Comparison of ENCODE assay signal across 1 cellular context in the genomic region with DNA sequence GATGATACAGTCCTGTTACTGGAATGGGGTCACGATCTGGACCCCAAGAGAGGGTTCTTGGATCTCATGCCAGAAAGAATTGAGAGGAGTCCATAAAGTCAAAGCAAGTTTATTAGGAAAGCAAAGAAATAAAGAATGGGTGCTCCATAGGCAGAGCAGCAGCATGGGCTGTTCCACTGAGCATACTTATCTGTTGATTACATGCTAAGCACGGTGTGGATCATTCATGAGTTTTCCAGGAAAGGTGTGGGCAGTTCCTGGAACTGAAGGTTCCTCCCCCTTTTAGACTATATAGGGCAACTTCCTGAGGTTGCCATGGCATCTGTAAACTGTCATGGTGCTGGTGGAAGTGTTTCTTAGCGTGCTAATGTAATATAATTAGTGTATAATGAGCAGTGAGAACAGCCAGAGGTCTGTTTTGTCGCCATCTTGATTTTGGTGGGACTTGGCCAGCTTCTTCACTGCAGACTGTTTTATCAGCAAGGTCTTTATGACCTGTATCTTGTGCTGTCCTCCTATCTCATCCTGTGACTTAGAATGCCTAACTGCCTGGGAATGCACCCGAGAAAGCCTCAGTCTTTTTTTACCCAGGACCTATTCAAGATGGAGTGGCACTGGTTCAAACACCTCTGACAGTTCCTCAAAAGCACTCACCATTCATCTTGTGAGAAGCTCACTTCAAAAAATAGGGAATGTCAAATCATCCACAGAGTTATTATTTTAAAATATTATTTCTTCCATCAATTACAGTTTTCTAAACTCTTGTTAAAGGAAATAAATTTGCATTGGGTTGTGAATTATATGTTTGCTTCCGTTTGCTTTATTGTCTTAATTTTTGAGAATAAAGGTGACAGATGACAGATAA.
TF ChIP-seq lines count a peak whose summit lies in the region.

No MANE protein-coding gene starts in this region.

TF ChIP-seq in K562, 482 proteins besides CTCF, POLR2A, EP300 and RAD21 (continued from another document and continues in another):
- TF ChIP-seq, protein P1, sequence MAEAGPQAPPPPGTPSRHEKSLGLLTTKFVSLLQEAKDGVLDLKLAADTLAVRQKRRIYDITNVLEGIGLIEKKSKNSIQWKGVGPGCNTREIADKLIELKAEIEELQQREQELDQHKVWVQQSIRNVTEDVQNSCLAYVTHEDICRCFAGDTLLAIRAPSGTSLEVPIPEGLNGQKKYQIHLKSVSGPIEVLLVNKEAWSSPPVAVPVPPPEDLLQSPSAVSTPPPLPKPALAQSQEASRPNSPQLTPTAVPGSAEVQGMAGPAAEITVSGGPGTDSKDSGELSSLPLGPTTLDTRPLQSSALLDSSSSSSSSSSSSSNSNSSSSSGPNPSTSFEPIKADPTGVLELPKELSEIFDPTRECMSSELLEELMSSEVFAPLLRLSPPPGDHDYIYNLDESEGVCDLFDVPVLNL (CRISPR knock-in tag; IDR thresholded peaks at IDR 0.05; ENCODE audit: low read depth), result no peak
- TF ChIP-seq, protein P2, sequence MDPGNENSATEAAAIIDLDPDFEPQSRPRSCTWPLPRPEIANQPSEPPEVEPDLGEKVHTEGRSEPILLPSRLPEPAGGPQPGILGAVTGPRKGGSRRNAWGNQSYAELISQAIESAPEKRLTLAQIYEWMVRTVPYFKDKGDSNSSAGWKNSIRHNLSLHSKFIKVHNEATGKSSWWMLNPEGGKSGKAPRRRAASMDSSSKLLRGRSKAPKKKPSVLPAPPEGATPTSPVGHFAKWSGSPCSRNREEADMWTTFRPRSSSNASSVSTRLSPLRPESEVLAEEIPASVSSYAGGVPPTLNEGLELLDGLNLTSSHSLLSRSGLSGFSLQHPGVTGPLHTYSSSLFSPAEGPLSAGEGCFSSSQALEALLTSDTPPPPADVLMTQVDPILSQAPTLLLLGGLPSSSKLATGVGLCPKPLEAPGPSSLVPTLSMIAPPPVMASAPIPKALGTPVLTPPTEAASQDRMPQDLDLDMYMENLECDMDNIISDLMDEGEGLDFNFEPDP (CRISPR knock-in tag; IDR thresholded peaks at IDR 0.05), result peak; percentile 97
- TF ChIP-seq CEBPG (CRISPR knock-in tag; IDR thresholded peaks at IDR 0.05) (no peak), CEBPG (tag; conservative IDR thresholded peaks at IDR 0.05 in 1 of 2, IDR thresholded peaks at IDR 0.05 in 1 of 2) (peak in 1 of 2 experiments; percentile 44; a peak in 2 of 4 replicates), PHF21A (IDR thresholded peaks at IDR 0.05; ENCODE audit: borderline replicate concordance, low read depth) (no peak), YY1 (IDR thresholded peaks at IDR 0.05; ENCODE audit: borderline replicate concordance in 1 of 3, control insufficient read depth in 1 of 3, extremely low read depth in 1 of 3, insufficient read depth in 3 of 3, insufficient read length in 1 of 3, insufficient replicate concordance in 2 of 3, low read depth in 1 of 3, low read length in 2 of 3) (peak; percentile 36 to 93 (median 36)), U2AF2 (optimal IDR thresholded peaks at IDR 0.05; ENCODE audit: low read depth, low read length) (no peak), KLF1 (tag; IDR thresholded peaks at IDR 0.05) (peak; percentile 78), HNRNPL (IDR thresholded peaks at IDR 0.05; ENCODE audit: low read depth, low read length) (no peak), ZFPM2 (CRISPR knock-in tag; IDR thresholded peaks at IDR 0.05) (no peak), CHD4 (IDR thresholded peaks at IDR 0.05; ENCODE audit: insufficient read depth, insufficient replicate concordance, low read depth, low read length, poor library complexity, severe bottlenecking) (no peak), PHTF2 (CRISPR knock-in tag; IDR thresholded peaks at IDR 0.05) (peak; percentile 98), ZKSCAN3 (CRISPR knock-in tag; IDR thresholded peaks at IDR 0.05) (peak; percentile 83), WHSC1 (IDR thresholded peaks at IDR 0.05; ENCODE audit: low read length) (no peak), FOXA1 (IDR thresholded peaks at IDR 0.05; ENCODE audit: borderline replicate concordance) (no peak), CBX3 (IDR thresholded peaks at IDR 0.05; ENCODE audit: borderline replicate concordance in 1 of 2, low read length in 2 of 2) (peak in 1 of 2 experiments; percentile 72; a peak in 1 of 3 replicates), FIP1L1 (IDR thresholded peaks at IDR 0.05; ENCODE audit: low read depth, low read length, poor library complexity, severe bottlenecking) (no peak), SLC30A9 (CRISPR knock-in tag; IDR thresholded peaks at IDR 0.05) (peak; percentile 80; the same call in 1 of the 2 replicates), MAFG (tag; conservative IDR thresholded peaks at IDR 0.05) (peak; percentile 60), PHB (CRISPR knock-in tag; IDR thresholded peaks at IDR 0.05) (peak; percentile 84), NUFIP1 (IDR thresholded peaks at IDR 0.05; ENCODE audit: partially characterized antibody) (peak; percentile 87), ZNF124 (CRISPR knock-in tag; IDR thresholded peaks at IDR 0.05) (no peak), CREB1 (IDR thresholded peaks at IDR 0.05) (peak; percentile 55; the same call in 1 of the 2 replicates), CREB1 (CRISPR knock-in tag; IDR thresholded peaks at IDR 0.05) (no peak), HEY1 (CRISPR knock-in tag; IDR thresholded peaks at IDR 0.05; ENCODE audit: borderline replicate concordance) (peak; percentile 97), TOE1 (IDR thresholded peaks at IDR 0.05; ENCODE audit: borderline replicate concordance) (no peak), TOE1 (CRISPR knock-in tag; IDR thresholded peaks at IDR 0.05; ENCODE audit: borderline replicate concordance, low read depth) (no peak), MTA3 (IDR thresholded peaks at IDR 0.05; ENCODE audit: borderline replicate concordance) (peak; percentile 61; the same call in 1 of the 2 replicates), ZNF274 (IDR thresholded peaks at IDR 0.05; ENCODE audit: borderline replicate concordance, low read depth, low read length) (no peak), TRIM28 (IDR thresholded peaks at IDR 0.05) (peak; percentile 16; the same call in 1 of the 2 replicates), ARHGAP35 (IDR thresholded peaks at IDR 0.05; ENCODE audit: partially characterized antibody) (no peak), ZBTB1 (CRISPR knock-in tag; IDR thresholded peaks at IDR 0.05; ENCODE audit: borderline replicate concordance, low read depth) (no peak), SIX5 (IDR thresholded peaks at IDR 0.05; ENCODE audit: borderline replicate concordance in 1 of 2, insufficient read depth in 1 of 2, low read depth in 1 of 2, low read length in 2 of 2) (peak in 1 of 2 experiments; percentile 47; a peak in 2 of 4 replicates), NR2F6 (CRISPR knock-in tag; IDR thresholded peaks at IDR 0.05) (peak; percentile 90; the same call in 1 of the 2 replicates)
- TF ChIP-seq, protein P3, sequence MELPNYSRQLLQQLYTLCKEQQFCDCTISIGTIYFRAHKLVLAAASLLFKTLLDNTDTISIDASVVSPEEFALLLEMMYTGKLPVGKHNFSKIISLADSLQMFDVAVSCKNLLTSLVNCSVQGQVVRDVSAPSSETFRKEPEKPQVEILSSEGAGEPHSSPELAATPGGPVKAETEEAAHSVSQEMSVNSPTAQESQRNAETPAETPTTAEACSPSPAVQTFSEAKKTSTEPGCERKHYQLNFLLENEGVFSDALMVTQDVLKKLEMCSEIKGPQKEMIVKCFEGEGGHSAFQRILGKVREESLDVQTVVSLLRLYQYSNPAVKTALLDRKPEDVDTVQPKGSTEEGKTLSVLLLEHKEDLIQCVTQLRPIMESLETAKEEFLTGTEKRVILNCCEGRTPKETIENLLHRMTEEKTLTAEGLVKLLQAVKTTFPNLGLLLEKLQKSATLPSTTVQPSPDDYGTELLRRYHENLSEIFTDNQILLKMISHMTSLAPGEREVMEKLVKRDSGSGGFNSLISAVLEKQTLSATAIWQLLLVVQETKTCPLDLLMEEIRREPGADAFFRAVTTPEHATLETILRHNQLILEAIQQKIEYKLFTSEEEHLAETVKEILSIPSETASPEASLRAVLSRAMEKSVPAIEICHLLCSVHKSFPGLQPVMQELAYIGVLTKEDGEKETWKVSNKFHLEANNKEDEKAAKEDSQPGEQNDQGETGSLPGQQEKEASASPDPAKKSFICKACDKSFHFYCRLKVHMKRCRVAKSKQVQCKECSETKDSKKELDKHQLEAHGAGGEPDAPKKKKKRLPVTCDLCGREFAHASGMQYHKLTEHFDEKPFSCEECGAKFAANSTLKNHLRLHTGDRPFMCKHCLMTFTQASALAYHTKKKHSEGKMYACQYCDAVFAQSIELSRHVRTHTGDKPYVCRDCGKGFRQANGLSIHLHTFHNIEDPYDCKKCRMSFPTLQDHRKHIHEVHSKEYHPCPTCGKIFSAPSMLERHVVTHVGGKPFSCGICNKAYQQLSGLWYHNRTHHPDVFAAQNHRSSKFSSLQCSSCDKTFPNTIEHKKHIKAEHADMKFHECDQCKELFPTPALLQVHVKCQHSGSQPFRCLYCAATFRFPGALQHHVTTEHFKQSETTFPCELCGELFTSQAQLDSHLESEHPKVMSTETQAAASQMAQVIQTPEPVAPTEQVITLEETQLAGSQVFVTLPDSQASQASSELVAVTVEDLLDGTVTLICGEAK (IDR thresholded peaks at IDR 0.05), result no peak
- TF ChIP-seq, protein P3 (CRISPR knock-in tag; IDR thresholded peaks at IDR 0.05), result no peak
- TF ChIP-seq, protein P4, sequence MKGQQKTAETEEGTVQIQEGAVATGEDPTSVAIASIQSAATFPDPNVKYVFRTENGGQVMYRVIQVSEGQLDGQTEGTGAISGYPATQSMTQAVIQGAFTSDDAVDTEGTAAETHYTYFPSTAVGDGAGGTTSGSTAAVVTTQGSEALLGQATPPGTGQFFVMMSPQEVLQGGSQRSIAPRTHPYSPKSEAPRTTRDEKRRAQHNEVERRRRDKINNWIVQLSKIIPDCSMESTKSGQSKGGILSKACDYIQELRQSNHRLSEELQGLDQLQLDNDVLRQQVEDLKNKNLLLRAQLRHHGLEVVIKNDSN (CRISPR knock-in tag; IDR thresholded peaks at IDR 0.05), result no peak
- TF ChIP-seq, protein P5, sequence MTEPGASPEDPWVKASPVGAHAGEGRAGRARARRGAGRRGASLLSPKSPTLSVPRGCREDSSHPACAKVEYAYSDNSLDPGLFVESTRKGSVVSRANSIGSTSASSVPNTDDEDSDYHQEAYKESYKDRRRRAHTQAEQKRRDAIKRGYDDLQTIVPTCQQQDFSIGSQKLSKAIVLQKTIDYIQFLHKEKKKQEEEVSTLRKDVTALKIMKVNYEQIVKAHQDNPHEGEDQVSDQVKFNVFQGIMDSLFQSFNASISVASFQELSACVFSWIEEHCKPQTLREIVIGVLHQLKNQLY (CRISPR knock-in tag; conservative IDR thresholded peaks at IDR 0.05), result peak in 1 of 2 experiments; percentile 65; a peak in 1 of 4 replicates
- TF ChIP-seq, protein P6, sequence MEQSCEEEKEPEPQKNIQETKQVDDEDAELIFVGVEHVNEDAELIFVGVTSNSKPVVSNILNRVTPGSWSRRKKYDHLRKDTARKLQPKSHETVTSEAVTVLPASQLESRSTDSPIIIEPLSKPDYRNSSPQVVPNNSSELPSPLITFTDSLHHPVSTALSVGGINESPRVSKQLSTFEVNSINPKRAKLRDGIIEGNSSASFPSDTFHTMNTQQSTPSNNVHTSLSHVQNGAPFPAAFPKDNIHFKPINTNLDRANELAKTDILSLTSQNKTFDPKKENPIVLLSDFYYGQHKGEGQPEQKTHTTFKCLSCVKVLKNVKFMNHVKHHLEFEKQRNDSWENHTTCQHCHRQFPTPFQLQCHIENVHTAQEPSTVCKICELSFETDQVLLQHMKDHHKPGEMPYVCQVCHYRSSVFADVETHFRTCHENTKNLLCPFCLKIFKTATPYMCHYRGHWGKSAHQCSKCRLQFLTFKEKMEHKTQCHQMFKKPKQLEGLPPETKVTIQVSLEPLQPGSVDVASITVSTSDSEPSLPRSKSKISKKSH (CRISPR knock-in tag; IDR thresholded peaks at IDR 0.05), result peak; percentile 94
- TF ChIP-seq, protein P7, sequence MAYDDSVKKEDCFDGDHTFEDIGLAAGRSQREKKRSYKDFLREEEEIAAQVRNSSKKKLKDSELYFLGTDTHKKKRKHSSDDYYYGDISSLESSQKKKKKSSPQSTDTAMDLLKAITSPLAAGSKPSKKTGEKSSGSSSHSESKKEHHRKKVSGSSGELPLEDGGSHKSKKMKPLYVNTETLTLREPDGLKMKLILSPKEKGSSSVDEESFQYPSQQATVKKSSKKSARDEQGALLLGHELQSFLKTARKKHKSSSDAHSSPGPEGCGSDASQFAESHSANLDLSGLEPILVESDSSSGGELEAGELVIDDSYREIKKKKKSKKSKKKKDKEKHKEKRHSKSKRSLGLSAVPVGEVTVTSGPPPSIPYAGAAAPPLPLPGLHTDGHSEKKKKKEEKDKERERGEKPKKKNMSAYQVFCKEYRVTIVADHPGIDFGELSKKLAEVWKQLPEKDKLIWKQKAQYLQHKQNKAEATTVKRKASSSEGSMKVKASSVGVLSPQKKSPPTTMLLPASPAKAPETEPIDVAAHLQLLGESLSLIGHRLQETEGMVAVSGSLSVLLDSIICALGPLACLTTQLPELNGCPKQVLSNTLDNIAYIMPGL (CRISPR knock-in tag; IDR thresholded peaks at IDR 0.05), result no peak
